24 cellular contexts compared by ENCODE assay signal in genomic region chr7:116334555-116334954, GRCh38.
"Had no signal": no experiment of that assay in that cellular context is flagged by ENCODE, and none has a peak within 500 bp of the region (broad histone marks: within the 10 kb centered on the region; RNA-seq: fewer than 3 reads in every experiment).

No MANE protein-coding gene starts in this region.

- H3K27me3 ChIP-seq: ascending aorta, right atrium auricular region, vagina had no signal

- H3K9me3 ChIP-seq: ascending aorta, mucosa of descending colon, right atrium auricular region, vagina had no signal

- ATAC-seq: activated T-cell treated with anti-CD3 and anti-CD28 coated beads, Interleukin-2, amount 50 U/mL, for 72 hours; effector memory CD8-positive, alpha-beta T cell; left cardiac atrium; left ventricle myocardium superior; mucosa of descending colon; natural killer cell treated with Interleukin-12 subunit alpha and Interleukin-12 subunit beta and Interleukin-15 and Interleukin-18, amount 100 ng/mL, for 72 hours; stimulated activated memory B cell treated with anti-CD40 and anti-IgM and Interleukin-4, amounts not matched to agents 10 μg/mL and 1 μg/mL and 100 μg/mL, for 72 hours; stimulated activated naive CD8-positive, alpha-beta T cell treated with anti-CD3 and anti-CD28 coated beads, Interleukin-15, amount 100 ng/mL, for 72 hours had no signal

- DNase-seq: activated CD4-positive, alpha-beta T cell treated with anti-CD3 and anti-CD28 coated beads for 4 hours; activated CD4-positive, alpha-beta T cell treated with anti-CD3 and anti-CD28 coated beads, Interleukin-2, amount 50 U/mL, for 4 hours; activated naive CD4-positive, alpha-beta T cell treated with Interleukin-2 at 50 U/mL for 16 hours; activated naive CD8-positive, alpha-beta T cell treated with anti-CD3 and anti-CD28 coated beads for 36 hours; activated T-cell treated with anti-CD3 and anti-CD28 coated beads for 4 hours; activated T-cell treated with anti-CD3 and anti-CD28 coated beads, Interleukin-2, amount 50 U/mL, for 72 hours; cortex of kidney; effector memory CD8-positive, alpha-beta T cell; islet precursor cell; left cardiac atrium; left ventricle myocardium superior; mucosa of descending colon; stimulated activated CD4-positive, alpha-beta T cell treated with anti-CD3 and anti-CD28 coated beads, Interleukin-1b, Interleukin-23, amount 100 ng/mL, for 48 hours; stimulated activated CD4-positive, alpha-beta T cell treated with anti-CD3 and anti-CD28 coated beads, Interleukin-4, amount 100 ng/mL, for 4 hours; stimulated activated CD8-positive, alpha-beta memory T cell treated with anti-CD3 and anti-CD28 coated beads, Interleukin-4, amount 100 ng/mL, for 48 hours; stimulated activated naive CD8-positive, alpha-beta T cell treated with anti-CD3 and anti-CD28 coated beads, Interleukin-15, amount 100 ng/mL, for 72 hours; substantia nigra had no signal

- H3K27ac ChIP-seq: ascending aorta, right atrium auricular region, vagina, VCaP had no signal

- H3K36me3 ChIP-seq: ascending aorta, right atrium auricular region, vagina had no signal

- H3K4me3 ChIP-seq: ascending aorta, mucosa of descending colon, right atrium auricular region, smooth muscle cell, vagina had no signal
